1 cellular context compared by ENCODE assay signal in the genomic region with DNA sequence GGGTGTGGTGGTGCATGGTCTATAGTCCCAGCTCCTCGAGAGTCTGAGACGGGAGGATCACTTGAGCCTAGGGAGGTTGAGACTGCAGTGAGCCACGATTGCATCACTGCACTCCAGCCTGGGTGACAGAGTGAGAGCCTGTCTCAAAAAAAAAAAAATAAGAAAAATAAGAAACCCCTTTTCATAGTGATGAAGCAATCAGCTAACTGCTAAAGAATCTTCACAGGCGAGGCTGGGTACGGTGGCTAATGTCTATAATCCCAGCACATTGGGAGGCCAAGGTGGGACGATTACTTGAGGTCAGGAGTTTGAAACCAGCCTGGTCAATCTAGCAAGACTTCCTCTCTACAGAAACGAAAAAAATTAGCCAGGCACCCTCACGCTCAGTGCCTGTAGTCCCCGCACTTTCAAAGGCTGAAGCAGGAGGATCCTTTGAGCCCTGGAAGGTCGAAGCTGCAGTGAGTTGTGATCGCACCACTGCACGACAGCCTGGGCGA.
A peak's percentile ranks its signal among the peaks of the same experiment; 100 is the strongest.
TF ChIP-seq lines count a peak whose summit lies in the region.

No MANE protein-coding gene starts in this region.

TF ChIP-seq in K562, 482 proteins besides CTCF, POLR2A, EP300 and RAD21:
- TF ChIP-seq CEBPG (CRISPR knock-in tag; IDR thresholded peaks at IDR 0.05) (no peak), CEBPG (tag; conservative IDR thresholded peaks at IDR 0.05 in 1 of 2, IDR thresholded peaks at IDR 0.05 in 1 of 2) (peak; percentile 72 to 79), ZNF518B (CRISPR knock-in tag; IDR thresholded peaks at IDR 0.05) (no peak), SMC3 (conservative IDR thresholded peaks at IDR 0.05; ENCODE audit: insufficient read depth, low read depth, low read length) (no peak), YY1 (IDR thresholded peaks at IDR 0.05; ENCODE audit: borderline replicate concordance in 1 of 3, control insufficient read depth in 1 of 3, extremely low read depth in 1 of 3, insufficient read depth in 3 of 3, insufficient read length in 1 of 3, insufficient replicate concordance in 2 of 3, low read depth in 1 of 3, low read length in 2 of 3) (no peak), MLX (CRISPR knock-in tag; conservative IDR thresholded peaks at IDR 0.05) (no peak), CEBPB (tag; IDR thresholded peaks at IDR 0.05) (peak; percentile 78), ATF3 (IDR thresholded peaks at IDR 0.05) (peak; percentile 78), ATF3 (CRISPR knock-in tag; conservative IDR thresholded peaks at IDR 0.05) (no peak), GABPB1 (CRISPR knock-in tag; IDR thresholded peaks at IDR 0.05) (no peak)
- TF ChIP-seq, protein P1, sequence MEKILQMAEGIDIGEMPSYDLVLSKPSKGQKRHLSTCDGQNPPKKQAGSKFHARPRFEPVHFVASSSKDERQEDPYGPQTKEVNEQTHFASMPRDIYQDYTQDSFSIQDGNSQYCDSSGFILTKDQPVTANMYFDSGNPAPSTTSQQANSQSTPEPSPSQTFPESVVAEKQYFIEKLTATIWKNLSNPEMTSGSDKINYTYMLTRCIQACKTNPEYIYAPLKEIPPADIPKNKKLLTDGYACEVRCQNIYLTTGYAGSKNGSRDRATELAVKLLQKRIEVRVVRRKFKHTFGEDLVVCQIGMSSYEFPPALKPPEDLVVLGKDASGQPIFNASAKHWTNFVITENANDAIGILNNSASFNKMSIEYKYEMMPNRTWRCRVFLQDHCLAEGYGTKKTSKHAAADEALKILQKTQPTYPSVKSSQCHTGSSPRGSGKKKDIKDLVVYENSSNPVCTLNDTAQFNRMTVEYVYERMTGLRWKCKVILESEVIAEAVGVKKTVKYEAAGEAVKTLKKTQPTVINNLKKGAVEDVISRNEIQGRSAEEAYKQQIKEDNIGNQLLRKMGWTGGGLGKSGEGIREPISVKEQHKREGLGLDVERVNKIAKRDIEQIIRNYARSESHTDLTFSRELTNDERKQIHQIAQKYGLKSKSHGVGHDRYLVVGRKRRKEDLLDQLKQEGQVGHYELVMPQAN (IDR thresholded peaks at IDR 0.05; ENCODE audit: borderline replicate concordance) = no peak
